ENCODE assay signal across 1 cellular context in the genomic region with DNA sequence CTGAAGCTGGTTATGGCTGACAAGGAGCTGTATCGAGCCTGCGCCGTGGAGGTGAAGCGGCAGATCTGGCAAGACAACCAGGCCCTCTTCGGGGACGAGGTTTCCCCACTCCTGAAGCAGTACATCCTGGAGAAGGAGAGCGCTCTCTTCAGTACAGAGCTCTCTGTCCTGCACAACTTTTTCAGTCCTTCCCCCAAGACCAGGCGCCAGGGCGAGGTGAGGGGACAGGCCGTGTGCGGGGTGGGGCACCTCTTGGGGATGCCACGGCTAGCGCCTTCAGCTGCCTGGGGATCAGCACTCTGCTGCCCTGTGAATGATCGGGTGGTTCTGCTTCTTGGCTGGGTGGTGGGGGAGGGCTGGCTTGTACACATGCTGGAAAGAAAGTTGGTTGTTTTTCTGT.
TF ChIP-seq lines count a peak whose summit lies in the region.

No MANE protein-coding gene starts in this region.

TF ChIP-seq in WTC11, 78 proteins besides CTCF, POLR2A, EP300 and RAD21 (continued from another document):
- TF ChIP-seq, protein P1, sequence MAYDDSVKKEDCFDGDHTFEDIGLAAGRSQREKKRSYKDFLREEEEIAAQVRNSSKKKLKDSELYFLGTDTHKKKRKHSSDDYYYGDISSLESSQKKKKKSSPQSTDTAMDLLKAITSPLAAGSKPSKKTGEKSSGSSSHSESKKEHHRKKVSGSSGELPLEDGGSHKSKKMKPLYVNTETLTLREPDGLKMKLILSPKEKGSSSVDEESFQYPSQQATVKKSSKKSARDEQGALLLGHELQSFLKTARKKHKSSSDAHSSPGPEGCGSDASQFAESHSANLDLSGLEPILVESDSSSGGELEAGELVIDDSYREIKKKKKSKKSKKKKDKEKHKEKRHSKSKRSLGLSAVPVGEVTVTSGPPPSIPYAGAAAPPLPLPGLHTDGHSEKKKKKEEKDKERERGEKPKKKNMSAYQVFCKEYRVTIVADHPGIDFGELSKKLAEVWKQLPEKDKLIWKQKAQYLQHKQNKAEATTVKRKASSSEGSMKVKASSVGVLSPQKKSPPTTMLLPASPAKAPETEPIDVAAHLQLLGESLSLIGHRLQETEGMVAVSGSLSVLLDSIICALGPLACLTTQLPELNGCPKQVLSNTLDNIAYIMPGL (CRISPR knock-in tag; IDR thresholded peaks at IDR 0.05) = no peak
- TF ChIP-seq, protein P2, sequence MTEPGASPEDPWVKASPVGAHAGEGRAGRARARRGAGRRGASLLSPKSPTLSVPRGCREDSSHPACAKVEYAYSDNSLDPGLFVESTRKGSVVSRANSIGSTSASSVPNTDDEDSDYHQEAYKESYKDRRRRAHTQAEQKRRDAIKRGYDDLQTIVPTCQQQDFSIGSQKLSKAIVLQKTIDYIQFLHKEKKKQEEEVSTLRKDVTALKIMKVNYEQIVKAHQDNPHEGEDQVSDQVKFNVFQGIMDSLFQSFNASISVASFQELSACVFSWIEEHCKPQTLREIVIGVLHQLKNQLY (CRISPR knock-in tag; IDR thresholded peaks at IDR 0.05) = no peak
